Comparison of ENCODE assay signal across 1 cellular context in genomic region chr10:30863516-30864210, GRCh38.
TF ChIP-seq lines count a peak whose summit lies in the region.

No MANE protein-coding gene starts in this region.

TF ChIP-seq in IMR-90, 13 proteins besides CTCF, POLR2A, EP300 and RAD21:
- no peak for TF ChIP-seq SMC3 (IDR thresholded peaks at IDR 0.05; ENCODE audit: low read depth, low read length)
- TF ChIP-seq RCOR1 (IDR thresholded peaks at IDR 0.05; ENCODE audit: insufficient replicate concordance, low read length) = no peak
- TF ChIP-seq MAZ (IDR thresholded peaks at IDR 0.05; ENCODE audit: borderline replicate concordance, low read depth, low read length) = no peak
- TF ChIP-seq ELK1 (IDR thresholded peaks at IDR 0.05; ENCODE audit: borderline replicate concordance, low read depth, low read length) = no peak
- no peak for TF ChIP-seq USF2 (IDR thresholded peaks at IDR 0.05; ENCODE audit: low read depth, low read length)
- no peak for TF ChIP-seq FOS (IDR thresholded peaks at IDR 0.05; ENCODE audit: low read depth, low read length)
- TF ChIP-seq RFX5 (IDR thresholded peaks at IDR 0.05; ENCODE audit: low read depth, low read length) = no peak
- no peak for TF ChIP-seq MXI1 (IDR thresholded peaks at IDR 0.05; ENCODE audit: borderline replicate concordance, low read depth, low read length)
- TF ChIP-seq CHD1 (IDR thresholded peaks at IDR 0.05; ENCODE audit: low read depth, low read length) = no peak
- TF ChIP-seq BHLHE40 (IDR thresholded peaks at IDR 0.05; ENCODE audit: low read depth, low read length) = no peak
- TF ChIP-seq NFE2L2 (IDR thresholded peaks at IDR 0.05; ENCODE audit: low read depth, low read length) = no peak
- TF ChIP-seq MAFK (IDR thresholded peaks at IDR 0.05; ENCODE audit: low read depth, low read length) = no peak
- no peak for TF ChIP-seq CEBPB (IDR thresholded peaks at IDR 0.05; ENCODE audit: low read depth, low read length)
TF ChIP-seq in IMR-90: peak in this region for 0.
